8 cellular contexts compared by ENCODE assay signal in the genomic region with DNA sequence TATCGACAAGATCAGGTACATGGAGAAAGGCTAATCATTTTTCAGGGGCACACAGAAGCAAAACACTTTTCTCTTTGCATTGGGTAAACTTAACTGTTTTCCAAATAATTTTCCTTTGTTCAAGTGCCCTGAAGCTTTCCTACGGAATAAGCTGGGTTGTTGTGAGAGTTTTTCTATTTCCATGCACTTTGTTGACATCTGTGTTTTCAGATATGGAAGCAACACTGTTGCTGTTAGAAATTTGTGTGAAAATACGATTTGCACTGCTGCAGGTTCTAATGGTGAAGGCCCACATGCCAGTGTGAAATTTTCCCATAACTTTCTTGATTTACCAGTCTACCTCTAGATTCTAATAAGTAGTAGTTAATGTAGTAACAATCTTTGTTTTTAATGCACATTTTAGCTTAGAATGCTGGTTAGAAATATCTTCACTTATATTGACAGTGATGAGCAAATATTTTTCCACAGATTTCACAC. TPM values are rescaled to one million over a fixed set of nuclear protein-coding genes. Genes with fewer than 3 reads are reported as not detected.
DNase-seq lines count a peak whose midpoint lies in the region; ATAC-seq and TF ChIP-seq lines count a peak whose summit lies in the region.

No MANE protein-coding gene starts in this region.

- ATAC-seq in heart left ventricle (no peak), left cardiac atrium (no peak)

- 3 to 6% (median 4%) methylated on average over 3 of the region's 3 CpGs for WGBS in heart left ventricle, 4 donors

- no peak for TF ChIP-seq POLR2A in heart left ventricle (IDR thresholded peaks at IDR 0.05)
- no peak for TF ChIP-seq POLR2A in uterus (IDR thresholded peaks at IDR 0.05)

- intact Hi-C loops in heart left ventricle (cut with DNase I) (loop anchor here in 2 of 10 donors (1.0 to 5.0 kb wide), 3 partner anchors 19 to 92 kb away; a partner anchor contains a TSS), left cardiac atrium (cut with DNase I) (no loop called here), uterus (cut with DNase I; ENCODE audit: low total_unique reads) (no loop called here)

- TF ChIP-seq CTCF in heart left ventricle (IDR thresholded peaks at IDR 0.05) (no peak), uterus (IDR thresholded peaks at IDR 0.05) (no peak)

- H3K9me3 ChIP-seq in heart left ventricle: no peaks in the 10 kb centered on the region
- H3K9me3 ChIP-seq in mucosa of rectum (ENCODE audit: control insufficient read depth in 2 of 2, low read length in 2 of 2): no peaks in the 10 kb centered on the region
- no peaks in the 10 kb centered on the region for H3K9me3 ChIP-seq in uterus

- H3K4me1 ChIP-seq in heart left ventricle (peaks cover 11 to 72% (median 48%) of the 10 kb centered on the region in 12 donors), mucosa of rectum (ENCODE audit: control insufficient read depth in 2 of 2, insufficient read depth in 2 of 2, low read length in 2 of 2) (peaks cover 21 to 23% of the 10 kb centered on the region in 2 donors), uterus (no peaks in the 10 kb centered on the region)

- H3K27ac ChIP-seq in heart left ventricle (peak overlapping the region; percentile 75 to 91 (median 86)), caudate nucleus (ENCODE audit: low read depth, low read length) (peak overlapping the region; percentile 60), mucosa of rectum (ENCODE audit: low read depth in 2 of 2, low read length in 2 of 2) (peak overlapping the region; percentile 85 to 92), uterus (peak overlapping the region; percentile 56 to 67)

- H3K36me3 ChIP-seq in heart left ventricle: peaks cover 0 to 16% (median 0%) of the 10 kb centered on the region in 9 donors
- peaks cover 4% of the 10 kb centered on the region in 2 donors for H3K36me3 ChIP-seq in mucosa of rectum (ENCODE audit: control insufficient read depth in 2 of 2, insufficient read depth in 2 of 2, low read length in 2 of 2)
- H3K36me3 ChIP-seq in uterus: no peaks in the 10 kb centered on the region

- DNase-seq in heart left ventricle (no peak), left cardiac atrium (no peak), caudate nucleus (lab: John Stamatoyannopoulos, UW) (no peak), uterus (no peak), NCI-H2029 treated with DMSO at 0.1 percent for 48 hours (lab: John Stamatoyannopoulos, UW) (no peak), activated gamma-delta T cell (lab: John Stamatoyannopoulos, UW) (no peak), NCI-H774 (lab: John Stamatoyannopoulos, UW) (no peak)

- H3K27me3 ChIP-seq in heart left ventricle (no peaks in the 10 kb centered on the region), mucosa of rectum (ENCODE audit: control insufficient read depth in 2 of 2, insufficient read depth in 2 of 2, low read length in 2 of 2) (no peaks in the 10 kb centered on the region), uterus (no peaks in the 10 kb centered on the region)

- peak overlapping the region; percentile 75 to 81 for H3K9ac ChIP-seq in mucosa of rectum (ENCODE audit: low read depth in 1 of 2, low read length in 2 of 2)

- peak overlapping the region; percentile 42 to 73 (median 62) for H3K4me3 ChIP-seq in heart left ventricle
- peak overlapping the region; percentile 83 to 91 for H3K4me3 ChIP-seq in mucosa of rectum (ENCODE audit: low read length in 2 of 2)
- H3K4me3 ChIP-seq in uterus: peak overlapping the region; percentile 31 to 45

RNA-seq across cellular contexts. Expression of a gene that starts 18.3 kb away (rescaled TPM):
- total RNA-seq in heart left ventricle: 10 to 100 TPM; 52.6 to 82.8 (median 69.4) TPM
- polyA plus RNA-seq in heart left ventricle: 10 to 100 TPM; 45.2 to 52.8 TPM
- 10 to 100 TPM; 60.1 to 71.1 TPM for total RNA-seq in left cardiac atrium
- total RNA-seq in uterus: 10 to 100 TPM; 31.8 to 63.3 (median 44.0) TPM

RNA-seq across cellular contexts. Expression of a gene that starts 44.4 kb away (rescaled TPM):
- total RNA-seq in heart left ventricle (1 to 10 TPM in 5 of 9 donors, under 1 TPM in 4; 0.56 to 3.0 (median 1.1) TPM), left cardiac atrium (1 to 10 TPM; 2.9 to 3.6 TPM), uterus (10 to 100 TPM in 1 of 4 donors, 1 to 10 TPM in 3; 1.8 to 14.0 (median 5.4) TPM)
- under 1 TPM; 0.23 to 0.30 TPM for polyA plus RNA-seq in heart left ventricle
